Comparison of ENCODE assay signal across 9 cellular contexts in the genomic region with DNA sequence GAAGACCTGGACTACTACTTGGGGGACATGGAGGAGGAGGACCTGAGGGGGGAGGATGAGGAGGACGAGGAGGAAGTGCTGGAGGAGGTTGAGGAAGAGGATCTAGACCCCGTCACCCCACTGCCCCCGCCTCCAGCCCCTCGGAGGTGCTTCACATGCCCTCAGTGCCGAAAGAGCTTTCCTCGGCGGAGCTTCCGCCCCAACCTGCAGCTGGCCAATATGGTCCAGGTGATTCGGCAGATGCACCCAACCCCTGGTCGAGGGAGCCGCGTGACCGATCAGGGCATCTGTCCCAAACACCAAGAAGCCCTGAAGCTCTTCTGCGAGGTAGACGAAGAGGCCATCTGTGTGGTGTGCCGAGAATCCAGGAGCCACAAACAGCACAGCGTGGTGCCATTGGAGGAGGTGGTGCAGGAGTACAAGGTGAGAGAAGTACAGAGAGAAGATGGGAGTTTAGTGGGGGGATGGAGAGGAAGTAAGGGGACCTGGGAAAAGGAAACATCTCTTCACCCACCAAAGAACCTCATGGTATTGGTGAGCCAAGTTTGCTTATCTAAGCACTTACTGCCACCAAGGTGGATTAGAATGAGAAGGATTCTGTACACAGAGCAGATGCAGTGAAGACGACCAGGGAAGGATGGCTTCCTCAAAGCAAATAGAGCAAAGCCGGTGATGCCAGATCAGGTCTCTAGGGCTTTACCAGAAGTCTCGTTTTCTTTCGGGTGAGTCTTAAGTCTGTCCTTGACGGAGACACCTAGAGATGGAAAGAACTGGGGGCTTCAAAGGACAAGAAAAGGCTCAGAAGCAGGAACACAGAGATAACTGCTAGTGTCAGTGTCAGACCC. TPM values are rescaled to one million over a fixed set of nuclear protein-coding genes. Genes with fewer than 3 reads are reported as not detected.
DNase-seq lines count a peak whose midpoint lies in the region; ATAC-seq, FAIRE-seq and TF ChIP-seq lines count a peak whose summit lies in the region.
"Had no signal": no experiment of that assay in that cellular context is flagged by ENCODE, and none has a peak within 500 bp of the region (broad histone marks: within the 10 kb centered on the region; RNA-seq: fewer than 3 reads in every experiment).

No MANE protein-coding gene starts in this region.

- in situ Hi-C loops in transverse colon (cut with MboI; ENCODE audit: low pct_ligation_motif_present in 1 of 4, low pct_unique_long_range_greater_than_20kb in 1 of 4, low sequenced_read_pairs in 3 of 4), result no loop called here

- H3K27me3 ChIP-seq in cardiac muscle cell, result no peaks in the 10 kb centered on the region
- H3K27me3 ChIP-seq in right lobe of liver, result no peaks in the 10 kb centered on the region
- H3K27me3 ChIP-seq in transverse colon, result no peaks in the 10 kb centered on the region

- no peak for FAIRE-seq in urothelium cell line (lab: Jason Lieb, UNC)

- no peaks in the 10 kb centered on the region for H3K9me3 ChIP-seq in cardiac muscle cell (ENCODE audit: low read depth)
- H3K9me3 ChIP-seq in right lobe of liver, result no peaks in the 10 kb centered on the region
- no peaks in the 10 kb centered on the region for H3K9me3 ChIP-seq in transverse colon

- no peak for TF ChIP-seq POLR2A in right lobe of liver (IDR thresholded peaks at IDR 0.05)
- no peak for TF ChIP-seq POLR2A in transverse colon (IDR thresholded peaks at IDR 0.05)

- WGBS in right lobe of liver (ENCODE audit: insufficient coverage, low coverage, low lambda C conversion rate, missing lambda C conversion rate), result 63% methylated on average over 10 of the region's 22 CpGs
- WGBS in transverse colon (ENCODE audit: low coverage in 1 of 2), 2 donors, result 65 to 77% methylated on average over 3 to 21 of the region's 22 CpGs

- TF ChIP-seq CTCF in cardiac muscle cell (IDR thresholded peaks at IDR 0.05; ENCODE audit: low read depth, low read length) (no peak), right lobe of liver (IDR thresholded peaks at IDR 0.05) (no peak), transverse colon (IDR thresholded peaks at IDR 0.05) (no peak)

- no peak overlapping the region for H3K27ac ChIP-seq in cardiac muscle cell
- H3K27ac ChIP-seq in angular gyrus (ENCODE audit: low read depth, low read length), result peak overlapping the region; percentile 98
- H3K27ac ChIP-seq in right lobe of liver, result no peak overlapping the region
- H3K27ac ChIP-seq in transverse colon, result peak overlapping the region; percentile 93 to 97 (median 95)

- H3K4me3 ChIP-seq in cardiac muscle cell (peak overlapping the region; percentile 80), right lobe of liver (peak overlapping the region; percentile 79 to 98 (median 96)), transverse colon (peak overlapping the region; percentile 59 to 87 (median 66))

- H3K36me3 ChIP-seq in cardiac muscle cell, result no peaks in the 10 kb centered on the region
- H3K36me3 ChIP-seq in right lobe of liver, result peaks cover 0 to 7% (median 1%) of the 10 kb centered on the region in 4 donors
- no peaks in the 10 kb centered on the region for H3K36me3 ChIP-seq in transverse colon

- no peak for ATAC-seq in right lobe of liver

- no peak for TF ChIP-seq EP300 in transverse colon (IDR thresholded peaks at IDR 0.05; ENCODE audit: low read depth)

- DNase-seq in cardiac muscle cell (ENCODE audit: low read depth in 1 of 2, low spot score in 1 of 2) (no peak), cardiac septum (ENCODE audit: low spot score) (no peak), right lobe of liver (no peak), transverse colon (peak; percentile 42), SIG-M5 (lab: John Stamatoyannopoulos, UW) (no peak), urothelium cell line (ENCODE audit: low spot score) (no peak), AG20443 (ENCODE audit: low spot score) (no peak)
- DNase-seq: GDM1 had no signal

- intact Hi-C loops in cardiac septum (cut with DNase I) (no loop called here), right lobe of liver (cut with DNase I) (no loop called here), transverse colon (cut with DNase I; ENCODE audit: low total_unique reads) (loop anchor here (10.0 kb wide), 1 partner anchor 420 kb away; a partner anchor contains a TSS)

- no peaks in the 10 kb centered on the region for H3K4me1 ChIP-seq in cardiac muscle cell (ENCODE audit: low read depth)
- peaks cover 0 to 8% (median 0%) of the 10 kb centered on the region in 4 donors for H3K4me1 ChIP-seq in right lobe of liver
- peaks cover 0 to 20% (median 9%) of the 10 kb centered on the region in 4 donors for H3K4me1 ChIP-seq in transverse colon

RNA-seq across cellular contexts. Expression of a gene that starts 1.5 kb away (rescaled TPM):
- total RNA-seq in cardiac muscle cell (29.4 and 30.1 TPM in 2 replicates), cardiac septum (33.0 TPM), right lobe of liver (10 to 100 TPM in 4 of 6 experiments, 1 to 10 TPM in 2; 7.3 to 20.6 (median 15.9) TPM), transverse colon (10 to 100 TPM; 17.9 to 23.9 (median 18.7) TPM)
- 3.4 and 5.4 TPM in 2 replicates for polyA plus RNA-seq in cardiac muscle cell

RNA-seq across cellular contexts. Expression of a gene that starts 19.1 kb away (rescaled TPM):
- 2,235 and 2,267 TPM in 2 replicates for total RNA-seq in cardiac muscle cell
- polyA plus RNA-seq in cardiac muscle cell, result 803 and 899 TPM in 2 replicates
- total RNA-seq in cardiac septum, result 557 TPM
- total RNA-seq in right lobe of liver, result 1,000 to 10,000 TPM in 2 of 6 experiments, 100 to 1,000 TPM in 4; 470 to 1,156 (median 552) TPM
- total RNA-seq in transverse colon, result 1,000 to 10,000 TPM; 1,633 to 1,930 (median 1,753) TPM

RNA-seq across cellular contexts. Expression of a gene that starts 19.6 kb away (rescaled TPM):
- 0.39 TPM in 1 of 2 replicates, not detected in the other for total RNA-seq in cardiac muscle cell
- 0.11 and 0.20 TPM in 2 replicates for polyA plus RNA-seq in cardiac muscle cell
- 6.4 TPM for total RNA-seq in cardiac septum
- total RNA-seq in right lobe of liver, result 1 to 10 TPM in 1 of 6 experiments, under 1 TPM in 4, not detected in 1; 0.07 to 1.4 (median 0.26) TPM
- total RNA-seq in transverse colon, result 10 to 100 TPM in 1 of 4 donors, 1 to 10 TPM in 2, not detected in 1; 2.5 to 16.7 (median 7.5) TPM

RNA-seq across cellular contexts. Expression of a gene that starts 36.3 kb away (rescaled TPM):
- total RNA-seq in cardiac muscle cell (10.4 and 12.3 TPM in 2 replicates), cardiac septum (9.1 TPM), right lobe of liver (1 to 10 TPM; 2.8 to 6.5 (median 4.6) TPM), transverse colon (10 to 100 TPM; 14.7 to 24.3 (median 20.4) TPM)
- 9.5 and 10.5 TPM in 2 replicates for polyA plus RNA-seq in cardiac muscle cell

Comparison
In these comparisons a context has a peak if more than half of its experiments do, and no peak if none do; other contexts are left out.
1. H3K27ac ChIP-seq: peak in angular gyrus (single experiment) and transverse colon (4 of 4); none in cardiac muscle cell (single experiment) and right lobe of liver (0 of 3).
2. Peak in every context shown above with its lines, with median percentiles within 50 percentile points of each other: H3K4me3 ChIP-seq.